26 cellular contexts compared by ENCODE assay signal in the genomic region with DNA sequence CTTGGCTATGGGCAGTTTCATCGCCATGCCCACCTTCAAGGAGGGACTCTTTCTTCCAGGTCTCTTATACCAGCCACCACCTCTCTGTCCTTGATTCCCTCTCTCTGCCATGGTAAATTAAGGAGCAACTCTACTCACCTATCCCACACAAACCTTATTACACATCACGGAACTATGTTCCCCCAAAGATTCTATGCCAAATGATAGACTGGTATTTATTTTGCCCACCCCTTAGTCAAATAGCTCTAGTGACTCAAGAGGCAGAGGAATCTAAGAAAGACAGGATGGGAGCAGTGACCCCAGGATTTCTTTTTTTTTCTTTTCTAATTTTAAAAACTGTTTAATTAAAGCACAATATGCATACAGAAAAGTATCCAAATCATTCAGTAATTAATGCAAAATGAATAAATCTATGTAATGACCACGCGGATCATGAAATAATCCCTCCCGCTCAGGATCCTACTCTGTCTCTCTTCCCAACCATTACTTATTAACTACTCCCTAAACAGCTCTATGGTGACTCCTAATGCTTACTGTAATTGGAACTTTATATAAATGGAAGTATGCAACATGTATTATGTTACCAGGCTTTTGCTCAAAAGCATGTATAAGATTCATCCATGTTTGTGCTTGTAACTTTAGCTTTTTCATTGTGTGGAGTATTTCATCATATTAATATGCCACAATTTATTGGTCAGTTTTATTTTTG.
"Had no signal": no experiment of that assay in that cellular context is flagged by ENCODE, and none has a peak within 500 bp of the region (broad histone marks: within the 10 kb centered on the region; RNA-seq: fewer than 3 reads in every experiment).

No MANE protein-coding gene starts in this region.

- H3K4me2 ChIP-seq: neural progenitor cell, smooth muscle cell had no signal

- H3K27me3 ChIP-seq: left lung, neural progenitor cell, neutrophil, right atrium auricular region, right lobe of liver, tibial nerve, uterus had no signal

- DNase-seq: islet precursor cell; left colon; left lung; lower lobe of right lung; mammary epithelial cell; mesendoderm; naive B cell; natural killer cell; nephron progenitor cell; occipital lobe; right lobe of liver; stimulated activated CD4-positive, alpha-beta T cell treated with anti-CD3 and anti-CD28 coated beads, Interleukin-1b, Interleukin-23, amount 100 ng/mL, for 48 hours; stimulated activated CD4-positive, alpha-beta T cell treated with anti-CD3 and anti-CD28 coated beads, Interleukin-2, amount 100 ng/mL, for 48 hours; stimulated activated CD4-positive, alpha-beta T cell treated with anti-CD3 and anti-CD28 coated beads, Interleukin-4, amount 100 ng/mL, for 4 hours; stimulated activated CD8-positive, alpha-beta memory T cell treated with anti-CD3 and anti-CD28 coated beads, Interleukin-4, amount 100 ng/mL, for 48 hours; stimulated activated naive CD4-positive, alpha-beta T cell treated with Interleukin-2 at 50 U/mL for 16 hours; stimulated activated naive CD8-positive, alpha-beta T cell treated with anti-CD3 and anti-CD28 coated beads, Interleukin-15, amount 100 ng/mL, for 72 hours; substantia nigra; uterus had no signal

- H2AFZ ChIP-seq: neural progenitor cell, parathyroid adenoma had no signal

- H3K4me3 ChIP-seq: left lung, lower lobe of right lung, neural progenitor cell, right atrium auricular region, right lobe of liver, smooth muscle cell, tibial nerve, uterus had no signal

- H3K9me3 ChIP-seq: lower lobe of right lung, neutrophil, right lobe of liver had no signal

- H3K27ac ChIP-seq: left lung, lower lobe of right lung, neural progenitor cell, neutrophil, parathyroid adenoma, right atrium auricular region, right lobe of liver, tibial nerve, uterus had no signal

- ATAC-seq: left colon; left lung; lower lobe of right lung; natural killer cell; right lobe of liver; stimulated activated memory B cell treated with anti-CD40 and anti-IgM and Interleukin-4, amounts not matched to agents 10 μg/mL and 1 μg/mL and 100 μg/mL, for 72 hours; stimulated activated naive CD8-positive, alpha-beta T cell treated with anti-CD3 and anti-CD28 coated beads, Interleukin-15, amount 100 ng/mL, for 72 hours had no signal

- H3K79me2 ChIP-seq: parathyroid adenoma had no signal

- H3K36me3 ChIP-seq: left lung, lower lobe of right lung, neural progenitor cell, neutrophil, right atrium auricular region, right lobe of liver, tibial nerve had no signal

- H3K9ac ChIP-seq: neural progenitor cell, parathyroid adenoma had no signal

- H3K4me1 ChIP-seq: left lung, lower lobe of right lung, neural progenitor cell, parathyroid adenoma, right atrium auricular region, right lobe of liver, tibial nerve, uterus had no signal
